Comparison of ENCODE assay signal across 18 cellular contexts in genomic region chr17:537133-537532, GRCh38.
"Had no signal": no experiment of that assay in that cellular context is flagged by ENCODE, and none has a peak within 500 bp of the region (broad histone marks: within the 10 kb centered on the region; RNA-seq: fewer than 3 reads in every experiment).

No MANE protein-coding gene starts in this region.

- H3K4me1 ChIP-seq: breast epithelium, gastroesophageal sphincter, right lobe of liver had no signal

- H3K27me3 ChIP-seq: breast epithelium, gastroesophageal sphincter, hepatocyte, right lobe of liver, stomach, upper lobe of right lung had no signal

- H3K9me3 Mint-ChIP-seq: activated naive CD8-positive, alpha-beta T cell treated with anti-CD3 and anti-CD28 coated beads, Interleukin-2, amount 50 U/mL, for 24 hours; activated T-helper 1 cell treated with anti-CD3 and anti-CD28 coated beads, Interleukin-12 subunit alpha, Interleukin-12 subunit beta, Interleukin-2, Interleukin-4 antibody, amounts not matched to agents 30 ng/mL and 10 ng/mL and 1 ng/mL, durations not matched to agents 14 hours and 24 hours and 36 hours; nephron progenitor cell had no signal

- H3K9me3 ChIP-seq: breast epithelium, gastroesophageal sphincter, right lobe of liver, stomach, thoracic aorta, upper lobe of right lung had no signal

- H3K27ac Mint-ChIP-seq: activated naive CD8-positive, alpha-beta T cell treated with anti-CD3 and anti-CD28 coated beads, Interleukin-2, amount 50 U/mL, for 24 hours; activated T-helper 1 cell treated with anti-CD3 and anti-CD28 coated beads, Interleukin-12 subunit alpha, Interleukin-12 subunit beta, Interleukin-2, Interleukin-4 antibody, amounts not matched to agents 30 ng/mL and 10 ng/mL and 1 ng/mL, durations not matched to agents 14 hours and 24 hours and 36 hours had no signal

- H3K27ac ChIP-seq: breast epithelium, gastroesophageal sphincter, right lobe of liver, thoracic aorta had no signal

- H3K36me3 ChIP-seq: breast epithelium had no signal

- H3K27me3 Mint-ChIP-seq: activated naive CD8-positive, alpha-beta T cell treated with anti-CD3 and anti-CD28 coated beads, Interleukin-2, amount 50 U/mL, for 24 hours had no signal

- H3K4me3 ChIP-seq: breast epithelium, gastroesophageal sphincter, hepatocyte, right lobe of liver, smooth muscle cell, stomach, thoracic aorta, upper lobe of right lung had no signal

- H3K79me2 ChIP-seq: hepatocyte had no signal

- H3K4me3 Mint-ChIP-seq: activated naive CD8-positive, alpha-beta T cell treated with anti-CD3 and anti-CD28 coated beads, Interleukin-2, amount 50 U/mL, for 24 hours; activated T-helper 1 cell treated with anti-CD3 and anti-CD28 coated beads, Interleukin-12 subunit alpha, Interleukin-12 subunit beta, Interleukin-2, Interleukin-4 antibody, amounts not matched to agents 30 ng/mL and 10 ng/mL and 1 ng/mL, durations not matched to agents 14 hours and 24 hours and 36 hours; nephron progenitor cell had no signal

- H2AFZ ChIP-seq: hepatocyte had no signal

- DNase-seq: activated CD4-positive, alpha-beta T cell treated with anti-CD3 and anti-CD28 coated beads, Interleukin-2, amount 50 U/mL, for 1 hour; activated CD8-positive, alpha-beta memory T cell treated with anti-CD3 and anti-CD28 coated beads for 24 hours; activated naive CD4-positive, alpha-beta T cell; activated naive CD8-positive, alpha-beta T cell treated with anti-CD3 and anti-CD28 coated beads, Interleukin-2, amount 50 U/mL, for 24 hours; aorta; erythroblast; kidney; nephron progenitor cell; right lobe of liver; stomach; T-helper 2 cell; upper lobe of right lung had no signal

- FAIRE-seq: kidney had no signal
